ENCODE assay signal across 1 cellular context in genomic region chr22:31340360-31340759, GRCh38.
TF ChIP-seq lines count a peak whose summit lies in the region.

No MANE protein-coding gene starts in this region.

TF ChIP-seq in neural cell, 6 proteins besides CTCF, POLR2A, EP300 and RAD21 (continued from another document):
- no peak for TF ChIP-seq EZH2 (IDR thresholded peaks at IDR 0.05; ENCODE audit: borderline replicate concordance, insufficient read depth, low read length, poor library complexity, severe bottlenecking)
